Comparison of ENCODE assay signal across 22 cellular contexts in the genomic region with DNA sequence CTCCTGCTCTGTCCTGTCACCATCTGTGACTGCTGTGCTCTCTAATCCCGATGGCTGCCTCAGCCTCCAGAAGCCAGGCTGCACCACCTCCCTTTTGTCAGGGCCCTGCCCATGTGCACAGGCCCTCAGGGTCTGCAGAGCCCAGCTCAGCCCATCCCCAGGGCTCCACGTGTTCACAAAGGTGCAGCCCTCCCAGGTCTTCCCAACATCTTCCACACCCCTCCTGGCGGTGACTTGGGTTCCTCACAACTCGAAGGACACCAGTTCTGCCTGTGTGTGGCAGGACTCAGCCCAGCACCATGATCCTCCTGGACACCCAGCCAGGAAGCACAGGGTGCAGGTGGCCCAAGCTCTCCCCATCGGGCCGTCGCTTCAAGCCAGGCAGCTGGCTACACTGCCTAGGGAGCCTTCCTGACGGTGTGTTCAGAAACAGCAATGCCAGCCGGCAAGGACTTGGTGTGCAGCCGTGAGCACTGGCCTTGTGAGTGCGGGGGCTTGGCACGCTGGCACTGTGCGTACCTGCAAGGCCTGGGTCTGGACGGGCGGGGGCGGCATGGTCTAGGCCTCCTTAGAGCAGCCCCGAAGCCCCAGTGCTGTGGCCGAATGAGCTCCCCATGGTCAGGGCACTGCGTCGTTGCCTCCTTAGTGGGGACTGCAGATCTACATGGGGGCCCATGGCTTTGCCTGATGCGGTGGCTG.
"Had no signal": no experiment of that assay in that cellular context is flagged by ENCODE, and none has a peak within 500 bp of the region (broad histone marks: within the 10 kb centered on the region; RNA-seq: fewer than 3 reads in every experiment).

No MANE protein-coding gene starts in this region.

- H3K4me1 ChIP-seq: adrenal gland, gastroesophageal sphincter, heart left ventricle, sigmoid colon had no signal

- FAIRE-seq: astrocyte, bronchial epithelial cell, TTC549 had no signal

- H3K9me3 ChIP-seq: adrenal gland, gastroesophageal sphincter, heart left ventricle, sigmoid colon had no signal

- H3K4me3 ChIP-seq: adrenal gland, gastroesophageal sphincter, heart left ventricle, sigmoid colon had no signal

- H3K36me3 ChIP-seq: adrenal gland, gastroesophageal sphincter, heart left ventricle, sigmoid colon had no signal

- ATAC-seq: esophagus mucosa; gastroesophageal sphincter; heart left ventricle; naive thymus-derived CD8-positive, alpha-beta T cell; stimulated activated naive B cell treated with anti-CD40 and anti-IgM and Interleukin-4, amounts not matched to agents 10 μg/mL and 1 μg/mL and 100 μg/mL, for 72 hours had no signal

- DNase-seq: activated CD4-positive, alpha-beta T cell treated with anti-CD3 and anti-CD28 coated beads, Interleukin-2, amount 10 ng/mL, durations not matched to agents 7 days and 5 days; activated CD4-positive, CD25-positive, alpha-beta regulatory T cell; activated CD8-positive, alpha-beta memory T cell treated with anti-CD3 and anti-CD28 coated beads, Interleukin-2, amount 50 U/mL, for 4 hours; activated effector memory CD4-positive, alpha-beta T cell treated with Interleukin-2 at 50 U/mL for 16 hours; activated T-cell treated with anti-CD3 and anti-CD28 coated beads, Interleukin-2, amount 50 U/mL, for 48 hours; adrenal gland; cerebellar nuclear complex; cortex of kidney; effector CD4-positive, alpha-beta T cell; heart left ventricle; immature natural killer cell; mesenchymal stem cell; nucleus accumbens; sigmoid colon; stimulated activated CD4-positive, alpha-beta T cell treated with anti-CD3 and anti-CD28 coated beads, Interleukin-4, amount 100 ng/mL, for 4 hours; stimulated activated naive B cell treated with anti-CD40 and anti-IgM and Interleukin-4, amounts not matched to agents 10 μg/mL and 1 μg/mL and 100 μg/mL, for 72 hours had no signal

- H3K27me3 ChIP-seq: adrenal gland had no signal

- H3K27ac ChIP-seq: adrenal gland, gastroesophageal sphincter, heart left ventricle, sigmoid colon had no signal
